ENCODE assay signal across 20 cellular contexts in the genomic region with DNA sequence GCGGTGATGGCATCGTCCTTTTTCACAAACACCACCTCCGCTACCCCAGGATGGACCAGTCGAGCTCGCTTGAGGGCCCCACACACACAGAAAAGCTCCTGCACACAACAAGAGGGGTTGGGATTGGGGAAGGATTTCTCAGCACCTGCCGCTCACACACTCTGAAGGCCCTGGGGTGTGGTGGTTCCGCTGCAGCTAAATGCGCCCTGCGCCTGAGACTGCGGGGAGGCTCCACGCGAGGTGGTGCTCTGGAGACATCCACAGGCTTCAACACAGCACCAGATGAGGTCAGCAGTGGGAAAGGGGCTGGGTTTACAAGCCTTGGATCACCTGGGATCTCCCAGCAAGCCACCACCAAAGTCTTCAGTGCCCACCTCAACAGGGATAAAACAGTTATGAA. TPM values are rescaled to one million over a fixed set of nuclear protein-coding genes. Genes with fewer than 3 reads are reported as not detected.
"Had no signal": no experiment of that assay in that cellular context is flagged by ENCODE, and none has a peak within 500 bp of the region (broad histone marks: within the 10 kb centered on the region; RNA-seq: fewer than 3 reads in every experiment).

No MANE protein-coding gene starts in this region.

- H3K9me3 ChIP-seq: SK-N-SH had no signal

- DNase-seq: KBM-7, MV-4-11, NCI-H1048, NCI-H1105, NCI-H1417, NCI-H1436 treated with DMSO at 0.1 percent for 48 hours, NCI-H1694, NCI-H187 treated with DMSO at 0.1 percent for 48 hours, NCI-H2029 treated with DMSO at 0.1 percent for 48 hours, NCI-H2227 treated with DMSO at 0.1 percent for 48 hours, NCI-H524, NCI-H69, NCI-H774, RPMI8226, SHP77, SK-N-SH, SW 1271 had no signal

- H3K9ac ChIP-seq: SK-N-SH had no signal

RNA-seq across cellular contexts. Expression of gene ATP5MGL, which starts 48.4 kb away (rescaled TPM):
- total RNA-seq: HT1080, LHCN-M2, SK-MEL-5 had no signal
- polyA plus RNA-seq: SK-N-SH had no signal
